Comparison of ENCODE assay signal across 2 cellular contexts in the genomic region with DNA sequence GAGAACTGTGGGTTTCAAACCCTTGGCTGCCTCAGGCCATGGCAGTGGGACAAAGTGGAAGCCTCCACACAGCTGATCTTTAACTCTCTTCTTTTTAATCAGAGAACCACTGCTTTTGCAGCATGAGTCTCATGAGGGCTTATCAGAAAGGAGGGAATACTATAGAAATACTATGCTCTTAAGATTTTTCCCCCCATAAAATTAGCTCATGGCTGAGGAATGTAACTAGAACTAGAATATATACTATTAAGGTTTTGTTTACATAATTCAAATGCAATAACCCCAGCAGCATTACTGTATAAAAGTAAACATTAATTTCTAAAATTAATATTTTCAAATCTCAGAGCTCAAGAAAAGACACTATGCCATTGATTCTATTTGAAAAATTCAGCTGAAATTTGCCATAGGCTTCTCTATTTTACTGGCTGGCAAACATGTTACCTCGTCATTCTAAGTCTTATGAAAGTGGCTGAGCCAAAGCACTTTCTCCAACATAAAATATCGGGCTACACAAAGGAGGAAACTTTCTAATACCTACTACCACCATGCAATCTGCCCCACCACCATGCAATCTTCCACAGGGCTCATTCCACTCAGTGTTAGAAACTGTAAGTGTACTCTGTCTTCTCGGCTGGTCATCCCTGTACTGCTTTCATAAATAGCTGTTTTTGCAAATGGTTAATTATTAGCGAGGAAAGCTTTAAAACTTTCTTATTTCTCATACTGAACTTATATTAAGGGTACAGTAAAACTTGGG.
TF ChIP-seq lines count a peak whose summit lies in the region.

No MANE protein-coding gene starts in this region.

TF ChIP-seq in IMR-90, 13 proteins besides CTCF, POLR2A, EP300 and RAD21:
- TF ChIP-seq MAFK (IDR thresholded peaks at IDR 0.05; ENCODE audit: low read depth, low read length): no peak
- TF ChIP-seq FOS (IDR thresholded peaks at IDR 0.05; ENCODE audit: low read depth, low read length): no peak
- TF ChIP-seq ELK1 (IDR thresholded peaks at IDR 0.05; ENCODE audit: borderline replicate concordance, low read depth, low read length): no peak
- TF ChIP-seq MXI1 (IDR thresholded peaks at IDR 0.05; ENCODE audit: borderline replicate concordance, low read depth, low read length): no peak
- TF ChIP-seq USF2 (IDR thresholded peaks at IDR 0.05; ENCODE audit: low read depth, low read length): no peak
- TF ChIP-seq BHLHE40 (IDR thresholded peaks at IDR 0.05; ENCODE audit: low read depth, low read length): no peak
- no peak for TF ChIP-seq MAZ (IDR thresholded peaks at IDR 0.05; ENCODE audit: borderline replicate concordance, low read depth, low read length)

TF ChIP-seq in K562, 482 proteins besides CTCF, POLR2A, EP300 and RAD21:
- TF ChIP-seq MAX (CRISPR knock-in tag; IDR thresholded peaks at IDR 0.05) (no peak), ZNF518B (CRISPR knock-in tag; IDR thresholded peaks at IDR 0.05) (no peak), ZNF644 (tag; IDR thresholded peaks at IDR 0.05; ENCODE audit: low read depth) (no peak)
- TF ChIP-seq, protein P1, sequence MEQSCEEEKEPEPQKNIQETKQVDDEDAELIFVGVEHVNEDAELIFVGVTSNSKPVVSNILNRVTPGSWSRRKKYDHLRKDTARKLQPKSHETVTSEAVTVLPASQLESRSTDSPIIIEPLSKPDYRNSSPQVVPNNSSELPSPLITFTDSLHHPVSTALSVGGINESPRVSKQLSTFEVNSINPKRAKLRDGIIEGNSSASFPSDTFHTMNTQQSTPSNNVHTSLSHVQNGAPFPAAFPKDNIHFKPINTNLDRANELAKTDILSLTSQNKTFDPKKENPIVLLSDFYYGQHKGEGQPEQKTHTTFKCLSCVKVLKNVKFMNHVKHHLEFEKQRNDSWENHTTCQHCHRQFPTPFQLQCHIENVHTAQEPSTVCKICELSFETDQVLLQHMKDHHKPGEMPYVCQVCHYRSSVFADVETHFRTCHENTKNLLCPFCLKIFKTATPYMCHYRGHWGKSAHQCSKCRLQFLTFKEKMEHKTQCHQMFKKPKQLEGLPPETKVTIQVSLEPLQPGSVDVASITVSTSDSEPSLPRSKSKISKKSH (CRISPR knock-in tag; IDR thresholded peaks at IDR 0.05): no peak
